10 cellular contexts compared by ENCODE assay signal in the genomic region with DNA sequence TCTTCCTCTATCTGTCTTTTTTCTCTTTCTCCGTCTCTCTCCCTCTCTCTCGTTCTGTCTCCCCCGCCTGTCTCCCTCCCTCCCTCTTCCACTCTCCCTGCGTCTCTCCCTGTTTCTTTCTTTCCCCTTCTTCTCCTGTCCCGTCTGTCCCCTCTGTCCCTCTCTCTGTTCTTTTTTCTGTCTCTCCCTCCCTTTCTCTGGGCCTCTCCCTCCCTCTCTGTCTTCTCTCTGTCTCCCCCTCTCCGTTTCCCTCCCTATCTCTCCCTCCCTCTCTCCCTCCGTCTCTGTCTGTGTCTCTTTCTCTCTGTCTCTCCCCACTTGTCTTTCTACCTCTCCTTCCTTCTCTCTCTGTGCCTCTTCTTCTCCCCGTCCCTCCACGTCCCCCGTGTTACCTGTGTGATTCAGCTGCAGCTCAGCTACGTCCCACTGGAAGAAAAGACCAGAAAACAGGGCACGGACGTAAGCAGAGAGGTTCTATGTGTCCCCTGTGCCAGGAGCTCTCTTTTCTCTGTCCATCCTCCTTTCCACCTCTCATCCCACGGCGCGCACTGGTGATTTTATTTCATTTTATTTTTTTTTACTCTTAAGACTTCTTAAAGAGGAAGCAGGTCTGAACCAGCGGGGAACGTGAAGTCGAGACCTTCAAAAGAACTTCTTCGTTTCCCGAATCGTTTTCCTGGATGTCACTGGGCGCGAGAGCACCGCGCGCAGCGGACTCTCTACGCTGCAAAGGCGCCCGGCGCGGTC. TPM values are rescaled to one million over a fixed set of nuclear protein-coding genes. Genes with fewer than 3 reads are reported as not detected.
DNase-seq lines count a peak whose midpoint lies in the region; ATAC-seq, FAIRE-seq and TF ChIP-seq lines count a peak whose summit lies in the region.
"Had no signal": no experiment of that assay in that cellular context is flagged by ENCODE, and none has a peak within 500 bp of the region (broad histone marks: within the 10 kb centered on the region; RNA-seq: fewer than 3 reads in every experiment).

No MANE protein-coding gene starts in this region.

- POLR2A ChIA-PET in K562 (lab: Yijun Ruan, JAX) = no interaction called here

- H3K4me2 ChIP-seq in K562 (ENCODE audit: insufficient read depth, low read length) = no peak overlapping the region

- H3K27ac ChIP-seq in K562 (ENCODE audit: extremely low read depth, low read depth, low read length) (no peak overlapping the region), colonic mucosa (no peak overlapping the region)

- intact Hi-C loops in K562 (cut with micrococcal nuclease) = no loop called here
- intact Hi-C loops in colonic mucosa (cut with DNase I) = no loop called here

- H3K9ac ChIP-seq in K562 (ENCODE audit: insufficient read depth in 1 of 2, low read depth in 2 of 2, low read length in 2 of 2) (peak overlapping the region in 1 of 2 experiments; percentile 54; a peak in 1 of 4 replicates), colonic mucosa (ENCODE audit: low read depth in 2 of 2, low read length in 2 of 2) (no peak overlapping the region)

- no peaks in the 10 kb centered on the region for H3K9me3 Mint-ChIP-seq in natural killer cell treated with Interleukin-12 subunit alpha and Interleukin-12 subunit beta and Interleukin-15 and Interleukin-18, amount 100 ng/mL, for 72 hours

- H3K4me1 Mint-ChIP-seq in natural killer cell treated with Interleukin-12 subunit alpha and Interleukin-12 subunit beta and Interleukin-15 and Interleukin-18, amount 100 ng/mL, for 72 hours (ENCODE audit: low read depth in 2 of 2) = peaks cover 37 to 50% of the 10 kb centered on the region in 2 donors

- 51% methylated on average over 27 of the region's 33 CpGs for WGBS in K562 (ENCODE audit: insufficient coverage, low coverage, missing lambda C conversion rate)

- H3K36me3 Mint-ChIP-seq in natural killer cell treated with Interleukin-12 subunit alpha and Interleukin-12 subunit beta and Interleukin-15 and Interleukin-18, amount 100 ng/mL, for 72 hours = peaks cover 6% of the 10 kb centered on the region

- H3K4me3 ChIP-seq in K562 (no peak overlapping the region), colonic mucosa (no peak overlapping the region)
- H3K4me3 ChIP-seq: sigmoid colon had no signal

- TF ChIP-seq CTCF in K562 (IDR thresholded peaks at IDR 0.05 in 2 of 3, conservative IDR thresholded peaks at IDR 0.05 in 1 of 3; ENCODE audit: insufficient read depth in 2 of 3, low read depth in 1 of 3, low read length in 3 of 3) (no peak), colonic mucosa (IDR thresholded peaks at IDR 0.05) (no peak)

- DNase-seq in GM18507 (ENCODE audit: extremely low spot score, insufficient read length, low read depth) (no peak), MV-4-11 (lab: John Stamatoyannopoulos, UW) (peak; percentile 56), K562 (ENCODE audit: extremely low read depth in 1 of 4, low spot score in 3 of 4) (no peak), colonic mucosa (no peak)
- DNase-seq in natural killer cell treated with Interleukin-12 subunit alpha and Interleukin-12 subunit beta and Interleukin-15 and Interleukin-18, amount 100 ng/mL, for 72 hours (ENCODE audit: low spot score) = no peak
- DNase-seq in effector CD8-positive, alpha-beta T cell (lab: John Stamatoyannopoulos, UW) = no peak
- DNase-seq: NCI-H446 treated with DMSO at 0.1 percent for 48 hours, sigmoid colon had no signal

- no peaks in the 10 kb centered on the region for H3K9me3 ChIP-seq in K562 (replicated peaks; ENCODE audit: control insufficient read depth, insufficient read depth, low read depth, low read length)
- H3K9me3 ChIP-seq in colonic mucosa = no peaks in the 10 kb centered on the region
- H3K9me3 ChIP-seq: sigmoid colon had no signal

- peak overlapping the region; percentile 96 for H3K4me3 Mint-ChIP-seq in natural killer cell treated with Interleukin-12 subunit alpha and Interleukin-12 subunit beta and Interleukin-15 and Interleukin-18, amount 100 ng/mL, for 72 hours

- H3K4me1 ChIP-seq in K562 (replicated peaks in 1 of 2; ENCODE audit: control insufficient read depth in 2 of 2, insufficient read depth in 2 of 2, low read length in 2 of 2) (peaks cover 22 to 37% of the 10 kb centered on the region in 2 experiments; a peak in 4 of 5 replicates), colonic mucosa (no peaks in the 10 kb centered on the region)

- TF ChIP-seq RAD21 in K562 (CRISPR knock-in tag; conservative IDR thresholded peaks at IDR 0.05 in 1 of 2, IDR thresholded peaks at IDR 0.05 in 1 of 2) = no peak

- H3K27me3 Mint-ChIP-seq in natural killer cell treated with Interleukin-12 subunit alpha and Interleukin-12 subunit beta and Interleukin-15 and Interleukin-18, amount 100 ng/mL, for 72 hours = peaks cover 52 to 55% of the 10 kb centered on the region in 2 donors

- peak overlapping the region; percentile 38 to 61 for H3K27ac Mint-ChIP-seq in natural killer cell treated with Interleukin-12 subunit alpha and Interleukin-12 subunit beta and Interleukin-15 and Interleukin-18, amount 100 ng/mL, for 72 hours

- H3K79me2 ChIP-seq in K562 (ENCODE audit: control insufficient read depth, insufficient read depth, low read length) = no peaks in the 10 kb centered on the region

- FAIRE-seq in GM18507 (lab: Jason Lieb, UNC) = peak; percentile 70
- FAIRE-seq in K562 (lab: Jason Lieb, UNC) = no peak

- no peak for TF ChIP-seq EP300 in K562 (IDR thresholded peaks at IDR 0.05; ENCODE audit: low read length)

- H2AFZ ChIP-seq in K562 (ENCODE audit: low read depth, low read length) = peak overlapping the region; percentile 58; the same call in 1 of the 2 replicates

- H3K9me1 ChIP-seq in K562 (ENCODE audit: control insufficient read depth, insufficient read depth, low read length) = no peaks in the 10 kb centered on the region

- no peak for TF ChIP-seq POLR2A in K562 (conservative IDR thresholded peaks at IDR 0.05)

- no peaks in the 10 kb centered on the region for H4K20me1 ChIP-seq in K562 (replicated peaks; ENCODE audit: control insufficient read depth, insufficient read depth, low read length)

- H3K36me3 ChIP-seq in K562 (ENCODE audit: control insufficient read depth, insufficient read depth, low read length) (no peaks in the 10 kb centered on the region), colonic mucosa (no peaks in the 10 kb centered on the region)
- H3K36me3 ChIP-seq: sigmoid colon had no signal

- CTCF ChIA-PET in K562 (lab: Yijun Ruan, JAX; ENCODE audit: low intra/inter-chr PET ratio) = no interaction called here

- in situ Hi-C loops in K562 (cut with MboI) = no loop called here

- BruUV-seq in K562 (replicated peaks; lab: Mats Ljungman, UMichigan) = no TSS peak

- peaks cover 0 to 11% of the 10 kb centered on the region in 2 experiments; a peak in 2 of 5 replicates for H3K27me3 ChIP-seq in K562 (ENCODE audit: control insufficient read depth in 2 of 2, insufficient read depth in 2 of 2, low read length in 2 of 2)
- H3K27me3 ChIP-seq in colonic mucosa = peaks cover 35% of the 10 kb centered on the region

- no peak for ATAC-seq in K562
- ATAC-seq in natural killer cell treated with Interleukin-12 subunit alpha and Interleukin-12 subunit beta and Interleukin-15 and Interleukin-18, amount 100 ng/mL, for 72 hours = no peak
- ATAC-seq in GM18873 (IDR thresholded peaks at IDR 0.05; ENCODE audit: low FRiP score, unreplicated experiment) = no peak
- ATAC-seq in HG02623 (IDR thresholded peaks at IDR 0.05; ENCODE audit: unreplicated experiment) = no peak

RNA-seq across cellular contexts. Expression of gene CD70, which starts 1.1 kb away (rescaled TPM):
- 0.60 and 0.67 TPM in 2 replicates for total RNA-seq in K562 (2011; cell fraction: chromatin; rRNA removed; ENCODE audit: low replicate concordance)
- total RNA-seq in K562 (2011; cell fraction: nucleolus; rRNA removed) = 0.50 TPM in 1 of 2 replicates, not detected in the other
- not detected in 2 replicates for total RNA-seq in K562 (2011; cell fraction: nucleoplasm; rRNA removed)
- total RNA-seq in K562 (2014; rRNA removed) = not detected in 2 replicates
- total RNA-seq in K562 (2014; rRNA removed; fragmentation: Illumina TruSeq; extraction: Trizol) = not detected in 2 replicates
- total RNA-seq in K562 (2015; rRNA removed; fragmentation: Illumina TruSeq; extraction: Trizol) = 0.33 and 0.64 TPM in 2 replicates
- total RNA-seq in K562 (2021) = 0.58 and 1.5 TPM in 2 replicates
- polyA plus RNA-seq in K562 (2011; rRNA removed) = 0.33 and 1.6 TPM in 2 replicates
- polyA plus RNA-seq in K562 (2011; cell fraction: cytosol; rRNA removed) = 1.00 and 2.4 TPM in 2 replicates
- 1.7 and 2.5 TPM in 2 replicates for polyA plus RNA-seq in K562 (2011; cell fraction: nucleus; rRNA removed)
- 0.36 and 3.3 TPM in 2 replicates for polyA plus RNA-seq in K562 (2012)
- polyA plus RNA-seq in K562 (2014; fragmentation: Illumina TruSeq; extraction: Trizol) = 0.64 TPM in 1 of 2 replicates, not detected in the other
- under 1 TPM in 1 of 2 experiments, not detected in 1; 0.06 TPM for polyA plus RNA-seq in K562 (2014; fragmentation: Nextera tagmentation; extraction: Ambion mirVana)
- polyA plus RNA-seq in K562 (2014; rRNA removed) = 0.32 and 0.42 TPM in 2 replicates
- not detected in 2 replicates for polyA minus RNA-seq in K562 (2011; rRNA and poly(A)+ RNA removed)
- polyA minus RNA-seq in K562 (2011; cell fraction: cytosol; rRNA and poly(A)+ RNA removed) = 2.8 TPM in 1 of 2 replicates, not detected in the other
- 0.40 and 1.1 TPM in 2 replicates for polyA minus RNA-seq in K562 (2011; cell fraction: nucleus; rRNA and poly(A)+ RNA removed)
- total RNA-seq in natural killer cell treated with Interleukin-12 subunit alpha and Interleukin-12 subunit beta and Interleukin-15 and Interleukin-18, amount 100 ng/mL, for 72 hours = 10 to 100 TPM; 10.6 to 26.1 TPM
- total RNA-seq in colonic mucosa = under 1 TPM; 0.27 to 0.57 TPM

RNA-seq across cellular contexts. Expression of gene TNFSF9, which starts 59.1 kb away (rescaled TPM):
- 5.5 and 15.4 TPM in 2 replicates for total RNA-seq in K562 (2011; cell fraction: chromatin; rRNA removed; ENCODE audit: low replicate concordance)
- 19.5 and 27.3 TPM in 2 replicates for total RNA-seq in K562 (2011; cell fraction: nucleolus; rRNA removed)
- total RNA-seq in K562 (2011; cell fraction: nucleoplasm; rRNA removed) = 20.7 and 24.7 TPM in 2 replicates
- 13.8 and 17.7 TPM in 2 replicates for total RNA-seq in K562 (2014; rRNA removed)
- total RNA-seq in K562 (2014; rRNA removed; fragmentation: Illumina TruSeq; extraction: Trizol) = 6.5 TPM in 2 replicates
- total RNA-seq in K562 (2015; rRNA removed; fragmentation: Illumina TruSeq; extraction: Trizol) = 6.2 and 7.6 TPM in 2 replicates
- 17.9 and 18.9 TPM in 2 replicates for total RNA-seq in K562 (2021)
- polyA plus RNA-seq in K562 (2011; rRNA removed) = 15.1 and 19.2 TPM in 2 replicates
- 20.1 and 36.9 TPM in 2 replicates for polyA plus RNA-seq in K562 (2011; cell fraction: cytosol; rRNA removed)
- polyA plus RNA-seq in K562 (2011; cell fraction: nucleus; rRNA removed) = 11.4 and 12.1 TPM in 2 replicates
- 14.1 and 19.0 TPM in 2 replicates for polyA plus RNA-seq in K562 (2012)
- polyA plus RNA-seq in K562 (2014; fragmentation: Illumina TruSeq; extraction: Trizol) = 4.7 and 6.4 TPM in 2 replicates
- 1 to 10 TPM; 1.4 to 2.1 TPM for polyA plus RNA-seq in K562 (2014; fragmentation: Nextera tagmentation; extraction: Ambion mirVana)
- 9.8 and 11.9 TPM in 2 replicates for polyA plus RNA-seq in K562 (2014; rRNA removed)
- polyA minus RNA-seq in K562 (2011; rRNA and poly(A)+ RNA removed) = 5.3 and 5.5 TPM in 2 replicates
- 11.5 and 17.7 TPM in 2 replicates for polyA minus RNA-seq in K562 (2011; cell fraction: cytosol; rRNA and poly(A)+ RNA removed)
- 5.0 and 6.9 TPM in 2 replicates for polyA minus RNA-seq in K562 (2011; cell fraction: nucleus; rRNA and poly(A)+ RNA removed)
- 1 to 10 TPM; 3.4 to 3.8 TPM for total RNA-seq in natural killer cell treated with Interleukin-12 subunit alpha and Interleukin-12 subunit beta and Interleukin-15 and Interleukin-18, amount 100 ng/mL, for 72 hours
- 1 to 10 TPM in 1 of 2 donors, under 1 TPM in 1; 0.79 to 4.0 TPM for total RNA-seq in colonic mucosa

Comparison
In these comparisons a context has a peak if more than half of its experiments do, and no peak if none do; other contexts are left out.
1. RNA of gene CD70, which starts 1.1 kb away (total RNA-seq): 10.6 to 26.1 TPM in natural killer cell treated with Interleukin-12 subunit alpha and Interleukin-12 subunit beta and Interleukin-15 and Interleukin-18, amount 100 ng/mL, for 72 hours; 0.27 to 0.57 TPM in colonic mucosa and 0.33 to 1.5 TPM in K562; every median in the first group is over 4 times any median in the second.